In genomic region chr2:216873573-216873972, GRCh38 we compare ENCODE assay signal across 27 cellular contexts. TPM values are rescaled to one million over a fixed set of nuclear protein-coding genes. Genes with fewer than 3 reads are reported as not detected.
"Had no signal": no experiment of that assay in that cellular context is flagged by ENCODE, and none has a peak within 500 bp of the region (broad histone marks: within the 10 kb centered on the region; RNA-seq: fewer than 3 reads in every experiment).

No MANE protein-coding gene starts in this region.

- H3K36me3 ChIP-seq: adrenal gland, gastrocnemius medialis, heart right ventricle, sigmoid colon, tibial nerve, uterus had no signal

- H3K4me1 ChIP-seq: adrenal gland, heart right ventricle, parathyroid adenoma, sigmoid colon, tibial nerve, uterus had no signal

- H3K9ac ChIP-seq: parathyroid adenoma had no signal

- H3K27me3 ChIP-seq: adrenal gland, gastrocnemius medialis, heart right ventricle, sigmoid colon, tibial nerve, uterus had no signal

- H3K4me3 ChIP-seq: adrenal gland, gastrocnemius medialis, heart right ventricle, sigmoid colon, tibial nerve, uterus had no signal

- H2AFZ ChIP-seq: parathyroid adenoma had no signal

- ATAC-seq: activated naive CD4-positive, alpha-beta T cell treated with anti-CD3 and anti-CD28 coated beads, Interleukin-2, amount 50 U/mL, for 72 hours; esophagus mucosa; gastrocnemius medialis; heart right ventricle; left ventricle myocardium superior; T-cell had no signal

- H3K9me3 ChIP-seq: adrenal gland, gastrocnemius medialis, heart right ventricle, sigmoid colon, tibial nerve, uterus had no signal

- H3K79me2 ChIP-seq: parathyroid adenoma had no signal

- DNase-seq: activated CD4-positive, alpha-beta T cell treated with anti-CD3 and anti-CD28 coated beads, Interleukin-2, amount 50 U/mL, for 1 hour; activated CD4-positive, CD25-positive, alpha-beta regulatory T cell treated with anti-CD3 and anti-CD28 coated beads, Interleukin-2, amount 50 U/mL, for 72 hours; activated CD8-positive, alpha-beta memory T cell treated with anti-CD3 and anti-CD28 coated beads, Interleukin-2, amount 50 U/mL, for 48 hours; activated gamma-delta T cell treated with Interleukin-2 at 50 U/mL for 16 hours; adrenal gland; effector CD8-positive, alpha-beta T cell; gastrocnemius medialis; heart right ventricle; left ventricle myocardium superior; sigmoid colon; stimulated activated CD4-positive, alpha-beta T cell treated with anti-CD3 and anti-CD28 coated beads, Interleukin-4, amount 100 ng/mL, for 4 hours; stimulated activated naive CD4-positive, alpha-beta T cell treated with Interleukin-2 at 50 U/mL for 16 hours; substantia nigra; T-cell; uterus had no signal

- H3K27ac ChIP-seq: adrenal gland, gastrocnemius medialis, heart right ventricle, parathyroid adenoma, sigmoid colon, tibial nerve, uterus, VCaP had no signal

RNA-seq across cellular contexts. Expression of gene TNP1, which starts 13.7 kb away (rescaled TPM):
- total RNA-seq: activated naive CD4-positive, alpha-beta T cell treated with anti-CD3 and anti-CD28 coated beads, Interleukin-2, amount 50 U/mL, for 72 hours; activated T-helper 1 cell treated with anti-CD3 and anti-CD28 coated beads, Interleukin-12 subunit alpha, Interleukin-12 subunit beta, Interleukin-2, Interleukin-4 antibody, amounts not matched to agents 30 ng/mL and 10 ng/mL and 1 ng/mL, durations not matched to agents 14 hours and 24 hours and 36 hours; adrenal gland; astrocyte; bronchial epithelial cell; cerebellum; esophagus mucosa; gastrocnemius medialis; heart right ventricle; kidney epithelial cell; left ventricle myocardium superior; mesenteric fat pad; renal cortical epithelial cell; sigmoid colon; T-cell; tibial nerve; uterus had no signal
- polyA plus RNA-seq: adrenal gland, heart right ventricle, sigmoid colon had no signal
